Comparison of ENCODE assay signal across 2 cellular contexts in genomic region chr2:138698428-138698827, GRCh38.
TF ChIP-seq lines count a peak whose summit lies in the region.

No MANE protein-coding gene starts in this region.

TF ChIP-seq in GM23338, 12 proteins besides CTCF, POLR2A, EP300 and RAD21:
- TF ChIP-seq NANOG (IDR thresholded peaks at IDR 0.05; ENCODE audit: borderline replicate concordance), result no peak
- TF ChIP-seq ZNF462 (CRISPR knock-in tag; IDR thresholded peaks at IDR 0.05), result no peak

TF ChIP-seq in HCT116, 20 proteins besides CTCF, POLR2A, EP300 and RAD21:
- TF ChIP-seq TCF7L2 (IDR thresholded peaks at IDR 0.05; ENCODE audit: borderline replicate concordance, extremely low read depth, insufficient read depth, insufficient read length) (peak; percentile 80), POLR2AphosphoS5 (IDR thresholded peaks at IDR 0.05; ENCODE audit: low read depth, low read length) (no peak)
TF ChIP-seq in HCT116: peak in this region for 1.
